Comparison of ENCODE assay signal across 12 cellular contexts in genomic region chr6:111589366-111589765, GRCh38. TPM values are rescaled to one million over a fixed set of nuclear protein-coding genes. Genes with fewer than 3 reads are reported as not detected.
DNase-seq lines count a peak whose midpoint lies in the region; FAIRE-seq and TF ChIP-seq lines count a peak whose summit lies in the region.
"Had no signal": no experiment of that assay in that cellular context is flagged by ENCODE, and none has a peak within 500 bp of the region (broad histone marks: within the 10 kb centered on the region; RNA-seq: fewer than 3 reads in every experiment).

No MANE protein-coding gene starts in this region.

- no peaks in the 10 kb centered on the region for H3K9me3 ChIP-seq in AG04450 (ENCODE audit: control insufficient read depth, insufficient read depth, low read length)
- no peaks in the 10 kb centered on the region for H3K9me3 ChIP-seq in mucosa of rectum (ENCODE audit: control insufficient read depth in 2 of 2, low read length in 2 of 2)
- H3K9me3 ChIP-seq: HAP-1 had no signal

- no peak overlapping the region for H3K9ac ChIP-seq in mucosa of rectum (ENCODE audit: low read depth in 1 of 2, low read length in 2 of 2)

- no peak overlapping the region for H3K4me3 ChIP-seq in AG04450 (ENCODE audit: low read depth, low read length)
- peak overlapping the region in 1 of 2 donors; percentile 1 for H3K4me3 ChIP-seq in mucosa of rectum (ENCODE audit: low read length in 2 of 2)
- H3K4me3 ChIP-seq: HAP-1 had no signal

- POLR2A ChIA-PET in AG04450 (lab: Yijun Ruan, JAX): no interaction called here

- peaks cover 0 to 17% of the 10 kb centered on the region in 2 donors for H3K4me1 ChIP-seq in mucosa of rectum (ENCODE audit: control insufficient read depth in 2 of 2, insufficient read depth in 2 of 2, low read length in 2 of 2)

- H3K36me3 ChIP-seq in mucosa of rectum (ENCODE audit: control insufficient read depth in 2 of 2, insufficient read depth in 2 of 2, low read length in 2 of 2): peaks cover 20 to 24% of the 10 kb centered on the region in 2 donors

- peaks cover 3% of the 10 kb centered on the region for H3K36me3 Mint-ChIP-seq in chondrocyte (ENCODE audit: low read depth)

- FAIRE-seq in HTR-8/SVneo (lab: Jason Lieb, UNC): no peak
- FAIRE-seq in GM12892 (lab: Jason Lieb, UNC): no peak

- H3K27me3 ChIP-seq in AG04450 (ENCODE audit: control insufficient read depth, insufficient read depth, low read length): no peaks in the 10 kb centered on the region
- H3K27me3 ChIP-seq in mucosa of rectum (ENCODE audit: control insufficient read depth in 2 of 2, insufficient read depth in 2 of 2, low read length in 2 of 2): no peaks in the 10 kb centered on the region

- CTCF ChIA-PET in AG04450 (lab: Charles Lee): no interaction called here

- peaks cover 84% of the 10 kb centered on the region for H3K4me1 Mint-ChIP-seq in chondrocyte (ENCODE audit: low read depth)

- no peaks in the 10 kb centered on the region for H3K27me3 Mint-ChIP-seq in chondrocyte (ENCODE audit: low read depth)

- TF ChIP-seq CTCF in AG04450 (IDR thresholded peaks at IDR 0.05; ENCODE audit: low read depth, low read length): no peak
- TF ChIP-seq CTCF in chondrocyte (IDR thresholded peaks at IDR 0.05): no peak

- no peak for DNase-seq in AG04450 (ENCODE audit: low read depth, low spot score)
- DNase-seq in HTR-8/SVneo (ENCODE audit: insufficient read length, low spot score): peak; percentile 82
- no peak for DNase-seq in chondrocyte (ENCODE audit: low spot score)
- DNase-seq in GM19238 (ENCODE audit: insufficient read length, low spot score): no peak
- no peak for DNase-seq in NCI-H2029 (lab: John Stamatoyannopoulos, UW)
- DNase-seq in NCI-H345 (lab: John Stamatoyannopoulos, UW): no peak
- no peak for DNase-seq in GM12892 (ENCODE audit: insufficient read length)
- DNase-seq: activated CD4-positive, alpha-beta T cell treated with anti-CD3 and anti-CD28 coated beads for 1 hour; hippocampal formation; NCI-H1417 treated with DMSO at 0.1 percent for 48 hours had no signal

- peak overlapping the region; percentile 35 for H3K4me3 Mint-ChIP-seq in chondrocyte (ENCODE audit: unreplicated experiment)

- TF ChIP-seq POLR2A in GM12892 (IDR thresholded peaks at IDR 0.05; ENCODE audit: low read depth, low read length): no peak

- peak overlapping the region; percentile 65 for H3K27ac ChIP-seq in AG04450 (ENCODE audit: low read depth, low read length)
- peak overlapping the region; percentile 35 to 49 for H3K27ac ChIP-seq in mucosa of rectum (ENCODE audit: low read depth in 2 of 2, low read length in 2 of 2)

- no peaks in the 10 kb centered on the region for H3K9me3 Mint-ChIP-seq in chondrocyte (ENCODE audit: low read depth)

- peak overlapping the region; percentile 99 for H3K27ac Mint-ChIP-seq in chondrocyte (ENCODE audit: unreplicated experiment)

RNA-seq across cellular contexts. Expression of gene TRAF3IP2, which starts 16.3 kb away (rescaled TPM):
- polyA plus RNA-seq in AG04450 (2011; rRNA removed): 17.2 and 21.6 TPM in 2 replicates
- 19.8 and 21.4 TPM in 2 replicates for polyA minus RNA-seq in AG04450 (2011; rRNA and poly(A)+ RNA removed)
- 29.3 to 51.5 TPM (median 29.9 TPM) in 3 replicates for total RNA-seq in chondrocyte
- 18.3 TPM for polyA plus RNA-seq in GM12892 (2012; ENCODE audit: missing spikeins)
